In the genomic region with DNA sequence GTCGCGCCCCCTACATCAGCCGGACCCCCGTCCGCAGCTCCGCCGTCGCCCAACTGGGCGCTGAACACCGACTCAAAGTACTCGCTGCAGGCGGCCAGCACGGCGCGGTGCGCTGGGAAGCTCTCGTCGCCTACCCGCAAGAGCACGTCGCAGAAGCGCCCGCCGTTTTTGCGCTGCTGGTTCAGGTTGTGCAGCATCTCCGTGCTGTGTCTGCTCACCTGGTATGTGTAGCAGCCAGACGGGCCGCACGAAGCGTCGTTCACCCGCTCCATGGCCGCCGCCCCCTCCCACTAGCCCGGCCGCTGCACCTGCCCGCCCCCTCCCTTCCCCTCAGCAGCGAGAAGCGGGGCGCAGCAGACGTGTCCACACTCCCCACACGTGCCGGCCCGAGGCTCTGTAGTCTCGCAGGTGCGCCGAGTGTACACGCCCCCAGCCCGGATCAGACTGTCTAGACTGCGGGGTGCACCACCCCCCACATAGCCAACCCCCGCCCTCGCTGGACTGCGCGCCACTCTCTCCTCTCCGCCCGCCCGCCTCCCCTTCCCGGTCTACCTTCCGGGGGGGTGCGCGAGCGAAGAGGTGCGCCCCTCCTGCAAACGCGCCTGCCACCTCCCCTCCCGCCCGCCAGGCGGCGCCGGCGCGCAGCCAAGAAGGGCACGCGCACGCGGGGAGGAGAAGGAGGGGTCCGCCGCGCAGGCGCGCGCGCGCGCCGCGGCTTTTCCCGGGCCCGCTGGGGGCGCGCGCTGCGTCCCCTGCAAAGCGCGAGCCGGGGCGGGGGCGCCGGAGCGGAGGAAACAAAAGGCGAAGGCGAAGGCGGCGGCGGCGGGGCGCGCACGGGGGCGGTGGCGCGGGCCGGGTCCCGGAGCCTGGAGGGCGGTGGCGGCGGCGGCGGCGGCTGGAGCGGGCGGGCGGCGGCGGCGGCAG, we compare ENCODE assay signal across 1 cellular context.
TF ChIP-seq lines count a peak whose summit lies in the region.

No MANE protein-coding gene starts in this region.

TF ChIP-seq in HEK293, 187 proteins besides CTCF, POLR2A, EP300 and RAD21 (continued from another document):
- TF ChIP-seq, protein P1, sequence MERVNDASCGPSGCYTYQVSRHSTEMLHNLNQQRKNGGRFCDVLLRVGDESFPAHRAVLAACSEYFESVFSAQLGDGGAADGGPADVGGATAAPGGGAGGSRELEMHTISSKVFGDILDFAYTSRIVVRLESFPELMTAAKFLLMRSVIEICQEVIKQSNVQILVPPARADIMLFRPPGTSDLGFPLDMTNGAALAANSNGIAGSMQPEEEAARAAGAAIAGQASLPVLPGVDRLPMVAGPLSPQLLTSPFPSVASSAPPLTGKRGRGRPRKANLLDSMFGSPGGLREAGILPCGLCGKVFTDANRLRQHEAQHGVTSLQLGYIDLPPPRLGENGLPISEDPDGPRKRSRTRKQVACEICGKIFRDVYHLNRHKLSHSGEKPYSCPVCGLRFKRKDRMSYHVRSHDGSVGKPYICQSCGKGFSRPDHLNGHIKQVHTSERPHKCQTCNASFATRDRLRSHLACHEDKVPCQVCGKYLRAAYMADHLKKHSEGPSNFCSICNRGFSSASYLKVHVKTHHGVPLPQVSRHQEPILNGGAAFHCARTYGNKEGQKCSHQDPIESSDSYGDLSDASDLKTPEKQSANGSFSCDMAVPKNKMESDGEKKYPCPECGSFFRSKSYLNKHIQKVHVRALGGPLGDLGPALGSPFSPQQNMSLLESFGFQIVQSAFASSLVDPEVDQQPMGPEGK (tag by site-specific recombination; IDR thresholded peaks at IDR 0.05), result peak; percentile 96
- TF ChIP-seq ZNF274 (IDR thresholded peaks at IDR 0.05; ENCODE audit: low read length) (no peak), ZNF274 (tag by site-specific recombination; IDR thresholded peaks at IDR 0.05; ENCODE audit: borderline replicate concordance) (no peak), KLF1 (tag by site-specific recombination; IDR thresholded peaks at IDR 0.05) (peak; percentile 68), ZFHX2 (tag by site-specific recombination; conservative IDR thresholded peaks at IDR 0.05) (peak; percentile 76)
